ENCODE assay signal across 1 cellular context in genomic region chr12:48122065-48122834, GRCh38.
TF ChIP-seq lines count a peak whose summit lies in the region.

No MANE protein-coding gene starts in this region.

TF ChIP-seq in HepG2, 621 proteins besides CTCF, POLR2A, EP300 and RAD21:
- TF ChIP-seq RBM22 (optimal IDR thresholded peaks at IDR 0.05; ENCODE audit: low read length) (no peak), PPARG (CRISPR knock-in tag; conservative IDR thresholded peaks at IDR 0.05) (no peak), ZNF318 (CRISPR knock-in tag; IDR thresholded peaks at IDR 0.05) (no peak), ELF1 (CRISPR knock-in tag; IDR thresholded peaks at IDR 0.05) (no peak), PAX8 (CRISPR knock-in tag; IDR thresholded peaks at IDR 0.05; ENCODE audit: borderline replicate concordance) (no peak), ZNF549 (CRISPR knock-in tag; IDR thresholded peaks at IDR 0.05) (no peak), STAT5B (CRISPR knock-in tag; IDR thresholded peaks at IDR 0.05) (no peak), ZNF703 (CRISPR knock-in tag; IDR thresholded peaks at IDR 0.05; ENCODE audit: borderline replicate concordance) (no peak), ZBTB8A (CRISPR knock-in tag; IDR thresholded peaks at IDR 0.05; ENCODE audit: borderline replicate concordance, low read depth) (no peak), SMAD9 (CRISPR knock-in tag; IDR thresholded peaks at IDR 0.05) (no peak), ZNF543 (CRISPR knock-in tag; IDR thresholded peaks at IDR 0.05) (no peak), KDM5B (CRISPR knock-in tag; IDR thresholded peaks at IDR 0.05; ENCODE audit: borderline replicate concordance) (no peak)
